ENCODE assay signal across 8 cellular contexts in the genomic region with DNA sequence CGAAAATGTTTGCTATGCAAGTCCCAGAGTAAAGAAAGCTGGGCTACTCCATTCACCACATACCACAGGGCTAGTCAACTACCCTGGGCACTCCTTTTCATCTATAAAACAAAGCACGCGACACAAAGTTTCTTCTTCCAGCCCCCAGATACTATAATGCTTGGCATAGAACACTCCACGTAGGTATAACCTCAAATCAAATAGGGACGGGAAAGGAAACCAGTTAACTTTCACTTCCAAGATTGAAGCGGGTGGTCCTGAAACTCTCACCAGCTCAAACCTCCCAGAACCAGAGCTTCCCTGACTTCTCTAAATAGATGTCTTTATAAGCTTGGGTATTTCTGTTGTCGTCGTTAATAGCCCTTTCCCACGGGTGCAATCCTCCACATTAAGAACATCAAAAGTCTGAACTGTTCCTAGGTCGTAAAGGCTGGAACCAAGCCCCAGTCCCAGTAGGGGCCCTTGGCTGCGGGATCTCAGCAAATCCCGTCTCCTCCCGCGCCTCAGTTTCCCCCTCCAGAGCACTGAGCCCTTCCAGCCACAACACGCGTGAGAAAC. TPM values are rescaled to one million over a fixed set of nuclear protein-coding genes. Genes with fewer than 3 reads are reported as not detected.
A peak's percentile ranks its signal among the peaks of the same experiment; 100 is the strongest.
DNase-seq lines count a peak whose midpoint lies in the region; ATAC-seq and TF ChIP-seq lines count a peak whose summit lies in the region.

No MANE protein-coding gene starts in this region.

- peak; percentile 34 for DNase-seq in DMS53 (lab: John Stamatoyannopoulos, UW)
- DNase-seq in DMS53 treated with DMSO at 0.1 percent for 48 hours (lab: John Stamatoyannopoulos, UW; ENCODE audit: unreplicated experiment) = no peak
- DNase-seq in coronary artery (ENCODE audit: low spot score) = no peak
- no peak for DNase-seq in memory B cell (ENCODE audit: low spot score in 2 of 2)
- no peak for DNase-seq in type B pancreatic cell (ENCODE audit: extremely low spot score, unreplicated experiment)
- DNase-seq in SHP77 (lab: John Stamatoyannopoulos, UW) = no peak
- DNase-seq in NCI-H2081 (lab: John Stamatoyannopoulos, UW) = no peak

- no peaks in the 10 kb centered on the region for H3K9me2 ChIP-seq in Loucy (replicated peaks; ENCODE audit: low read depth, low read length)

- no peaks in the 10 kb centered on the region for H3K27me3 Mint-ChIP-seq in memory B cell
- H3K27me3 Mint-ChIP-seq in type B pancreatic cell = no peaks in the 10 kb centered on the region

- peaks cover 45% of the 10 kb centered on the region for H3K4me1 Mint-ChIP-seq in memory B cell
- peaks cover 22% of the 10 kb centered on the region for H3K4me1 Mint-ChIP-seq in type B pancreatic cell (ENCODE audit: unreplicated experiment)

- no peaks in the 10 kb centered on the region for H3K36me3 Mint-ChIP-seq in memory B cell
- peaks cover 13% of the 10 kb centered on the region for H3K36me3 Mint-ChIP-seq in type B pancreatic cell

- H3K4me3 ChIP-seq in Loucy (ENCODE audit: low read length, poor library complexity, severe bottlenecking) (peak overlapping the region; percentile 14), coronary artery (peak overlapping the region; percentile 79)

- no peaks in the 10 kb centered on the region for H4K20me1 ChIP-seq in Loucy (ENCODE audit: insufficient read depth, low read length, poor library complexity, severe bottlenecking)

- H2AFZ ChIP-seq in Loucy (ENCODE audit: low read length) = no peak overlapping the region

- H3K4me3 Mint-ChIP-seq in memory B cell (peak overlapping the region; percentile 89), type B pancreatic cell (peak overlapping the region; percentile 89)

- H3K9ac ChIP-seq in Loucy (ENCODE audit: low read depth, low read length, poor library complexity, severe bottlenecking) = no peak overlapping the region

- no peak overlapping the region for H3K4me2 ChIP-seq in Loucy (ENCODE audit: low read depth, low read length, poor library complexity, severe bottlenecking)

- H3K9me3 Mint-ChIP-seq in memory B cell (peaks cover 3% of the 10 kb centered on the region), type B pancreatic cell (peaks cover 3% of the 10 kb centered on the region)

- ATAC-seq in memory B cell (ENCODE audit: low read depth) = peak; percentile 7

- peaks cover 33% of the 10 kb centered on the region for H3K4me1 ChIP-seq in Loucy (ENCODE audit: insufficient read depth, low read length, poor library complexity, severe bottlenecking)

- H3K27ac ChIP-seq in coronary artery = peak overlapping the region; percentile 92

- H3K9me3 ChIP-seq in Loucy (ENCODE audit: insufficient read depth, low read depth, low read length) = no peaks in the 10 kb centered on the region; the same call in 1 of the 2 replicates

- no peak for TF ChIP-seq CTCF in Loucy (conservative IDR thresholded peaks at IDR 0.05; ENCODE audit: low read length)
- TF ChIP-seq CTCF in coronary artery (IDR thresholded peaks at IDR 0.05) = no peak
- no peak for TF ChIP-seq CTCF in type B pancreatic cell (conservative IDR thresholded peaks at IDR 0.05)

- no peaks in the 10 kb centered on the region for H3K79me2 ChIP-seq in Loucy (ENCODE audit: insufficient read depth, low read length)

- H3K27ac Mint-ChIP-seq in memory B cell (peak overlapping the region; percentile 87), type B pancreatic cell (peak overlapping the region; percentile 90)

- no peaks in the 10 kb centered on the region for H3K27me3 ChIP-seq in Loucy (ENCODE audit: insufficient read depth, low read length, poor library complexity, severe bottlenecking)

- 0 out of 2 replicates have a peak, but pooled peaks cover 3% of the 10 kb centered on the region for H3F3A ChIP-seq in Loucy (ENCODE audit: low read depth)

- no peaks in the 10 kb centered on the region for H3K36me3 ChIP-seq in Loucy (ENCODE audit: insufficient read depth, low read length)

RNA-seq across cellular contexts. Expression of a gene that starts 0.6 kb away (rescaled TPM):
- total RNA-seq in type B pancreatic cell (ENCODE audit: low replicate concordance) = 71.2 and 80.3 TPM in 2 replicates

RNA-seq across cellular contexts. Expression of a gene that starts 46.3 kb away (rescaled TPM):
- 27.6 and 38.1 TPM in 2 replicates for total RNA-seq in type B pancreatic cell (ENCODE audit: low replicate concordance)
